In genomic region chr5:88786217-88786560, GRCh38 we compare ENCODE assay signal across 8 cellular contexts.
DNase-seq lines count a peak whose midpoint lies in the region; ATAC-seq, FAIRE-seq and TF ChIP-seq lines count a peak whose summit lies in the region.

No MANE protein-coding gene starts in this region.

- peaks cover 0 to 12% of the 10 kb centered on the region in 2 donors for H3K4me1 ChIP-seq in lung (ENCODE audit: control insufficient read depth in 2 of 2, insufficient read depth in 2 of 2, low read length in 2 of 2)
- peaks cover 0 to 32% (median 10%) of the 10 kb centered on the region in 4 donors for H3K4me1 ChIP-seq in tibial nerve
- H3K4me1 ChIP-seq in naive thymus-derived CD4-positive, alpha-beta T cell (ENCODE audit: control insufficient read depth in 2 of 2, insufficient read depth in 2 of 2, low read length in 2 of 2): no peaks in the 10 kb centered on the region

- TF ChIP-seq CTCF in bronchial epithelial cell (IDR thresholded peaks at IDR 0.05; ENCODE audit: insufficient read depth, low read length, severe bottlenecking) (no peak), lung (IDR thresholded peaks at IDR 0.05; ENCODE audit: control extremely low read depth, extremely low read depth) (no peak), tibial nerve (IDR thresholded peaks at IDR 0.05) (no peak)

- peaks cover 2% of the 10 kb centered on the region for H3K27me3 ChIP-seq in bronchial epithelial cell (ENCODE audit: control insufficient read depth, insufficient read depth, low read length)
- H3K27me3 ChIP-seq in lung (ENCODE audit: control insufficient read depth, insufficient read depth): no peaks in the 10 kb centered on the region
- no peaks in the 10 kb centered on the region for H3K27me3 ChIP-seq in tibial nerve
- no peaks in the 10 kb centered on the region for H3K27me3 ChIP-seq in naive thymus-derived CD4-positive, alpha-beta T cell (ENCODE audit: control insufficient read depth in 2 of 2, insufficient read depth in 2 of 2, low read length in 2 of 2)

- no peak for TF ChIP-seq EP300 in tibial nerve (IDR thresholded peaks at IDR 0.05)

- ATAC-seq in HG03354 (IDR thresholded peaks at IDR 0.05; ENCODE audit: poor library complexity, severe bottlenecking, unreplicated experiment) (peak; percentile 24), lung (ENCODE audit: insufficient read depth, low FRiP score) (peak; percentile 12), HG03457 (IDR thresholded peaks at IDR 0.05; ENCODE audit: unreplicated experiment) (no peak)
- ATAC-seq in naive thymus-derived CD4-positive, alpha-beta T cell: no peak

- no peak for TF ChIP-seq POLR2A in tibial nerve (IDR thresholded peaks at IDR 0.05)

- H3K4me3 ChIP-seq in bronchial epithelial cell (ENCODE audit: low read depth, low read length) (no peak overlapping the region), lung (no peak overlapping the region), tibial nerve (peak overlapping the region in 2 of 4 donors; percentile 5 to 9)
- no peak overlapping the region for H3K4me3 ChIP-seq in naive thymus-derived CD4-positive, alpha-beta T cell (ENCODE audit: low read length)

- intact Hi-C loops in naive thymus-derived CD4-positive, alpha-beta T cell (cut with micrococcal nuclease): no loop called here

- H3K27ac Mint-ChIP-seq in naive thymus-derived CD4-positive, alpha-beta T cell: no peak overlapping the region

- no peak for FAIRE-seq in bronchial epithelial cell (lab: Jason Lieb, UNC)

- H3K9me3 ChIP-seq in lung (ENCODE audit: control insufficient read depth in 2 of 2, insufficient read depth in 1 of 2, low read length in 1 of 2) (no peaks in the 10 kb centered on the region), tibial nerve (no peaks in the 10 kb centered on the region)
- H3K9me3 ChIP-seq in naive thymus-derived CD4-positive, alpha-beta T cell (ENCODE audit: control insufficient read depth in 2 of 3, low read length in 3 of 3): no peaks in the 10 kb centered on the region

- H3K9me3 Mint-ChIP-seq in naive thymus-derived CD4-positive, alpha-beta T cell: peaks cover 0 to 2% (median 0%) of the 10 kb centered on the region in 11 donors

- H3K36me3 Mint-ChIP-seq in naive thymus-derived CD4-positive, alpha-beta T cell: no peaks in the 10 kb centered on the region

- peaks cover 0 to 6% (median 5%) of the 10 kb centered on the region in 5 donors for H3K27me3 Mint-ChIP-seq in naive thymus-derived CD4-positive, alpha-beta T cell

- peaks cover 0 to 4% (median 0%) of the 10 kb centered on the region in 7 donors for H3K4me1 Mint-ChIP-seq in naive thymus-derived CD4-positive, alpha-beta T cell

- POLR2A ChIA-PET in naive thymus-derived CD4-positive, alpha-beta T cell (lab: Charles Lee): no interaction called here

- CTCF ChIA-PET in naive thymus-derived CD4-positive, alpha-beta T cell (lab: Charles Lee): no interaction called here

- DNase-seq in bronchial epithelial cell (ENCODE audit: low read depth) (peak; percentile 58), lung (ENCODE audit: low spot score) (no peak), tibial nerve (ENCODE audit: low spot score in 2 of 2) (no peak), NCI-H1048 (lab: John Stamatoyannopoulos, UW) (no peak), hepatic stellate cell (ENCODE audit: low spot score) (no peak)
- no peak for DNase-seq in naive thymus-derived CD4-positive, alpha-beta T cell

- H3K4me3 Mint-ChIP-seq in naive thymus-derived CD4-positive, alpha-beta T cell: no peak overlapping the region

- WGBS in lung, 2 donors: 22 to 54% methylated on average over 2 of the region's 2 CpGs
- 15% methylated on average over 2 of the region's 2 CpGs for WGBS in tibial nerve, 2 donors

- H3K36me3 ChIP-seq in bronchial epithelial cell (ENCODE audit: control insufficient read depth, insufficient read depth, low read length) (no peaks in the 10 kb centered on the region), lung (ENCODE audit: control insufficient read depth in 2 of 2, insufficient read depth in 2 of 2, low read length in 2 of 2) (no peaks in the 10 kb centered on the region), tibial nerve (no peaks in the 10 kb centered on the region)
- H3K36me3 ChIP-seq in naive thymus-derived CD4-positive, alpha-beta T cell (ENCODE audit: control insufficient read depth in 2 of 3, insufficient read depth in 3 of 3, low read length in 3 of 3): no peaks in the 10 kb centered on the region

- H3K27ac ChIP-seq in lung (ENCODE audit: low read depth in 1 of 2, low read length in 1 of 2): peak overlapping the region in 1 of 2 donors; percentile 89
- H3K27ac ChIP-seq in tibial nerve: peak overlapping the region in 3 of 4 donors; percentile 44 to 86 (median 76)
- H3K27ac ChIP-seq in naive thymus-derived CD4-positive, alpha-beta T cell (ENCODE audit: low read depth, low read length): no peak overlapping the region

Comparison
In these comparisons a context has a peak if more than half of its experiments do, and no peak if none do; other contexts are left out.
1. ATAC-seq: peak in HG03354 (single experiment) and lung (single experiment); none in HG03457 (single experiment) and naive thymus-derived CD4-positive, alpha-beta T cell (single experiment).